ENCODE assay signal across 20 cellular contexts in the genomic region with DNA sequence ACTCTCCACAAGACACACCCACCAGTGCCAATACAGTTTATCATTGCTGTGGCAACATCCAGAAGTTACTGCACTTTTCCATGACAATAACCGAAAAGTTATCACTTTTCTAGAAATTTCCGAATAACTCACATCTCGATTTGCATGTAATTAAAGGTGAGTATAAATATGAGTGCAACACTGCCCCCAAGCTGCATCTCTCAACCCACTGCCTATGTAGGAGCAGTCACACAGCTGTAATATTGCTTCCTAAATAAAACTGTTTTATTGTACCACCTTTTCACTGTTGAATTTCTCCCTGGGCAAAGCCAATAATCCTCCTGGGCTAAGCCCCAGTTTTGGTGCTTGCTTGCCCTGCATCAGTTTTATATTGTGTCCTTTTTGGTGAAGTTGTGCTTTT.
DNase-seq lines count a peak whose midpoint lies in the region; ATAC-seq, FAIRE-seq and TF ChIP-seq lines count a peak whose summit lies in the region.
"Had no signal": no experiment of that assay in that cellular context is flagged by ENCODE, and none has a peak within 500 bp of the region (broad histone marks: within the 10 kb centered on the region; RNA-seq: fewer than 3 reads in every experiment).

No MANE protein-coding gene starts in this region.

- no peaks in the 10 kb centered on the region for H3K79me2 ChIP-seq in GM23338 (replicated peaks; ENCODE audit: insufficient read depth)

- H3K4me3 ChIP-seq in GM23338 (no peak overlapping the region), LNCaP clone FGC (ENCODE audit: low read depth, low read length) (no peak overlapping the region), fibroblast of villous mesenchyme (ENCODE audit: low read depth, low read length) (no peak overlapping the region), left ventricle myocardium inferior (no peak overlapping the region)
- H3K4me3 ChIP-seq: HAP-1 had no signal

- H3K9me3 ChIP-seq in left ventricle myocardium inferior (replicated peaks): peaks cover 42% of the 10 kb centered on the region
- H3K9me3 ChIP-seq: HAP-1 had no signal

- H3K27me3 ChIP-seq in GM23338 (ENCODE audit: insufficient read depth) (no peaks in the 10 kb centered on the region), left ventricle myocardium inferior (ENCODE audit: low read depth) (no peaks in the 10 kb centered on the region)

- H3K36me3 ChIP-seq in GM23338 (ENCODE audit: insufficient read depth): no peaks in the 10 kb centered on the region
- H3K36me3 ChIP-seq in left ventricle myocardium inferior: no peaks in the 10 kb centered on the region
- H3K36me3 ChIP-seq: HAP-1 had no signal

- intact Hi-C loops in left ventricle myocardium inferior (cut with micrococcal nuclease): no loop called here

- no peak for FAIRE-seq in RCC 7860 (lab: Jason Lieb, UNC)
- FAIRE-seq: HTR-8/SVneo had no signal

- H3K9me2 ChIP-seq in GM23338 (ENCODE audit: insufficient read depth): no peaks in the 10 kb centered on the region; the same call in none of the 2 replicates

- no peak overlapping the region for H3K27ac Mint-ChIP-seq in GM23338
- H3K27ac Mint-ChIP-seq: CD4-positive, alpha-beta memory T cell; IgD-negative memory B cell; T-helper 2 cell treated with Interferon-gamma antibody and Interleukin-4, amounts not matched to agents 5 μg/mL and 100 μg/mL, for 36 hours had no signal

- no peak for ATAC-seq in GM23338
- ATAC-seq in GM19467 (IDR thresholded peaks at IDR 0.05; ENCODE audit: unreplicated experiment): no peak

- H2AFZ ChIP-seq in GM23338: no peak overlapping the region

- peaks cover 7% of the 10 kb centered on the region; the same call in 1 of the 3 replicates for H3K36me3 Mint-ChIP-seq in GM23338 (ENCODE audit: low read depth)
- H3K36me3 Mint-ChIP-seq: CD4-positive, alpha-beta memory T cell; IgD-negative memory B cell had no signal

- no peaks in the 10 kb centered on the region for H3F3A ChIP-seq in GM23338 (replicated peaks; ENCODE audit: low read depth)

- TF ChIP-seq CTCF in GM23338 (conservative IDR thresholded peaks at IDR 0.05; ENCODE audit: low read depth in 2 of 2) (peak; percentile 25 to 28; a peak in 3 of 4 replicates), LNCaP clone FGC (IDR thresholded peaks at IDR 0.05; ENCODE audit: control insufficient read depth, extremely low read depth, insufficient read depth) (peak; percentile 38; the same call in 1 of the 2 replicates), fibroblast of villous mesenchyme (IDR thresholded peaks at IDR 0.05; ENCODE audit: insufficient read depth, low read depth, low read length) (peak; percentile 15), left ventricle myocardium inferior (IDR thresholded peaks at IDR 0.05; ENCODE audit: borderline replicate concordance) (no peak)

- in situ Hi-C loops in SK-MEL-5 (cut with HindIII; ENCODE audit: low pct_unique_long_range_greater_than_20kb, low sequenced_read_pairs): no loop called here

- H3K4me1 ChIP-seq in GM23338 (ENCODE audit: insufficient read depth): no peaks in the 10 kb centered on the region
- H3K4me1 ChIP-seq in left ventricle myocardium inferior: no peaks in the 10 kb centered on the region
- H3K4me1 ChIP-seq: HAP-1 had no signal

- DNase-seq in GM23338 (ENCODE audit: low spot score): no peak
- DNase-seq in LNCaP clone FGC (ENCODE audit: low read depth): no peak
- peak; percentile 39 for DNase-seq in SK-MEL-5 (ENCODE audit: low read depth, low spot score)
- DNase-seq in fibroblast of villous mesenchyme (ENCODE audit: low read depth): peak; percentile 2
- no peak for DNase-seq in RCC 7860 (ENCODE audit: low spot score)
- no peak for DNase-seq in left ventricle myocardium inferior
- DNase-seq: CD4-positive, alpha-beta memory T cell; DND-41; MV-4-11; NCI-H1417 treated with DMSO at 0.1 percent for 48 hours; NCI-H1930; NCI-H2171; NCI-H446 treated with DMSO at 0.1 percent for 48 hours; NCI-H774; RPMI8226 had no signal

- H3K27me3 Mint-ChIP-seq in GM23338 (ENCODE audit: insufficient read depth, low read depth, poor library complexity): no peaks in the 10 kb centered on the region
- H3K27me3 Mint-ChIP-seq: CD4-positive, alpha-beta memory T cell; IgD-negative memory B cell had no signal

- H3K27ac ChIP-seq in GM23338 (ENCODE audit: low read depth) (no peak overlapping the region), left ventricle myocardium inferior (replicated peaks) (no peak overlapping the region)

- H3K4me2 ChIP-seq in GM23338: no peak overlapping the region

- no peak overlapping the region for H3K4me3 Mint-ChIP-seq in GM23338
- H3K4me3 Mint-ChIP-seq: CD4-positive, alpha-beta memory T cell; IgD-negative memory B cell; T-helper 2 cell treated with Interferon-gamma antibody and Interleukin-4, amounts not matched to agents 5 μg/mL and 100 μg/mL, for 36 hours had no signal

- H3K9me3 Mint-ChIP-seq in GM23338: peaks cover 11% of the 10 kb centered on the region

- H3K4me1 Mint-ChIP-seq in GM23338: no peaks in the 10 kb centered on the region
- H3K4me1 Mint-ChIP-seq: CD4-positive, alpha-beta memory T cell; IgD-negative memory B cell had no signal

- no peaks in the 10 kb centered on the region for H4K20me1 ChIP-seq in GM23338 (replicated peaks; ENCODE audit: insufficient read depth)

TF ChIP-seq in GM23338, 12 proteins besides CTCF, POLR2A, EP300 and RAD21 (continues in another document):
- no peak for TF ChIP-seq ZNF114 (CRISPR knock-in tag; IDR thresholded peaks at IDR 0.05)
- TF ChIP-seq POLR2AphosphoS5 (IDR thresholded peaks at IDR 0.05; ENCODE audit: low read depth): no peak
- no peak for TF ChIP-seq JUNB (IDR thresholded peaks at IDR 0.05; ENCODE audit: unreplicated experiment)
- TF ChIP-seq, protein P1, sequence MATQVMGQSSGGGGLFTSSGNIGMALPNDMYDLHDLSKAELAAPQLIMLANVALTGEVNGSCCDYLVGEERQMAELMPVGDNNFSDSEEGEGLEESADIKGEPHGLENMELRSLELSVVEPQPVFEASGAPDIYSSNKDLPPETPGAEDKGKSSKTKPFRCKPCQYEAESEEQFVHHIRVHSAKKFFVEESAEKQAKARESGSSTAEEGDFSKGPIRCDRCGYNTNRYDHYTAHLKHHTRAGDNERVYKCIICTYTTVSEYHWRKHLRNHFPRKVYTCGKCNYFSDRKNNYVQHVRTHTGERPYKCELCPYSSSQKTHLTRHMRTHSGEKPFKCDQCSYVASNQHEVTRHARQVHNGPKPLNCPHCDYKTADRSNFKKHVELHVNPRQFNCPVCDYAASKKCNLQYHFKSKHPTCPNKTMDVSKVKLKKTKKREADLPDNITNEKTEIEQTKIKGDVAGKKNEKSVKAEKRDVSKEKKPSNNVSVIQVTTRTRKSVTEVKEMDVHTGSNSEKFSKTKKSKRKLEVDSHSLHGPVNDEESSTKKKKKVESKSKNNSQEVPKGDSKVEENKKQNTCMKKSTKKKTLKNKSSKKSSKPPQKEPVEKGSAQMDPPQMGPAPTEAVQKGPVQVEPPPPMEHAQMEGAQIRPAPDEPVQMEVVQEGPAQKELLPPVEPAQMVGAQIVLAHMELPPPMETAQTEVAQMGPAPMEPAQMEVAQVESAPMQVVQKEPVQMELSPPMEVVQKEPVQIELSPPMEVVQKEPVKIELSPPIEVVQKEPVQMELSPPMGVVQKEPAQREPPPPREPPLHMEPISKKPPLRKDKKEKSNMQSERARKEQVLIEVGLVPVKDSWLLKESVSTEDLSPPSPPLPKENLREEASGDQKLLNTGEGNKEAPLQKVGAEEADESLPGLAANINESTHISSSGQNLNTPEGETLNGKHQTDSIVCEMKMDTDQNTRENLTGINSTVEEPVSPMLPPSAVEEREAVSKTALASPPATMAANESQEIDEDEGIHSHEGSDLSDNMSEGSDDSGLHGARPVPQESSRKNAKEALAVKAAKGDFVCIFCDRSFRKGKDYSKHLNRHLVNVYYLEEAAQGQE (IDR thresholded peaks at IDR 0.05; ENCODE audit: unreplicated experiment): no peak

Comparison
In these comparisons a context has a peak if more than half of its experiments do, and no peak if none do; other contexts are left out.
1. DNase-seq: peak in SK-MEL-5 (single experiment) and fibroblast of villous mesenchyme (single experiment); none in GM23338 (single experiment), LNCaP clone FGC (single experiment), RCC 7860 (single experiment) and left ventricle myocardium inferior (single experiment).